8 cellular contexts compared by ENCODE assay signal in the genomic region with DNA sequence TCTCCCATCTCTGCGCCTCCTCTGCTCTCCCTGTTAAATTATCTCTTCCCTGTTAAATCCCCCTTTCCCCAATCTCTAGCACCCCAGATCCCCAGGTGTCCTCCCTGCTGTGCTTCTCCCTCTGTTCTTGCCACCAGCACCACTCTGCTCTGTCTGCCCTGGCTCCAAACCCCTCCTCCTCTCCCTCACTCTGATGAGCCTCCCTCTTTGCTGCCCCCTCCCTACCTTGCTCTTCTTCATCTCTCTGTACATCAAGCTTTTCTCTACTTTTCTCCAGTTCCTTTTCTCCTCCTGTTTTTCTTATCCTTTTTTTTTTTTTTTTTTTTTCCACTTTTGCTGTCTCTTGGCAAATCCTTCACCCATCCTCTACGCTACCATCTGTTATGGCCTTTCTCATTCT. TPM values are rescaled to one million over a fixed set of nuclear protein-coding genes. Genes with fewer than 3 reads are reported as not detected.
DNase-seq lines count a peak whose midpoint lies in the region; ATAC-seq and TF ChIP-seq lines count a peak whose summit lies in the region.
"Not testable (repeated sequence)": the region's sequence is repeated elsewhere in the genome, so short reads cannot be mapped to it uniquely, and the experiment has no call there.

No MANE protein-coding gene starts in this region.

- intact Hi-C loops in dorsolateral prefrontal cortex (cut with DNase I), result loop anchor here in 1 of 2 donors (5.0 kb wide), 1 partner anchor 44 kb away; a partner anchor contains a TSS
- intact Hi-C loops in natural killer cell (cut with micrococcal nuclease), result loop anchor here (5.0 to 10.0 kb wide), 2 partner anchors 44 to 197 kb away; a partner anchor contains a TSS

- H3K9ac ChIP-seq in BLaER1 (peak overlapping the region; percentile 92), HUES48 (ENCODE audit: low read depth, low read length) (peak overlapping the region; percentile 87)

- peak; percentile 49 for DNase-seq in OCI-M1 (lab: John Stamatoyannopoulos, UW)
- DNase-seq in activated T-cell treated with anti-CD3 and anti-CD28 coated beads, Interleukin-2, amount 50 U/mL, for 72 hours; dorsolateral prefrontal cortex; iPS DF 6.9 (ENCODE audit: low read depth, low spot score); natural killer cell; stimulated activated naive B cell treated with anti-CD40 and anti-IgM and Interleukin-4, amounts not matched to agents 10 μg/mL and 1 μg/mL and 100 μg/mL, for 72 hours: not testable (repeated sequence)

- H3K4me1 ChIP-seq in BLaER1 (peaks cover 32% of the 10 kb centered on the region), HUES48 (ENCODE audit: control insufficient read depth, insufficient read depth, low read length) (peaks cover 20% of the 10 kb centered on the region)
- not testable (repeated sequence) for H3K4me1 ChIP-seq in iPS DF 6.9 (ENCODE audit: control insufficient read depth, insufficient read depth, low read length)

- H4K20me1 ChIP-seq in BLaER1, result not testable (repeated sequence)

- H3K36me3 Mint-ChIP-seq in activated T-cell treated with anti-CD3 and anti-CD28 coated beads, Interleukin-2, amount 50 U/mL, for 72 hours (ENCODE audit: insufficient read depth in 2 of 2), result peaks cover 25 to 28% of the 10 kb centered on the region in 2 donors
- not testable (repeated sequence) for H3K36me3 Mint-ChIP-seq in natural killer cell
- H3K36me3 Mint-ChIP-seq in stimulated activated naive B cell treated with anti-CD40 and anti-IgM and Interleukin-4, amounts not matched to agents 10 μg/mL and 1 μg/mL and 100 μg/mL, for 72 hours, result peaks cover 11 to 26% of the 10 kb centered on the region in 2 donors

- H3K4me1 Mint-ChIP-seq in activated T-cell treated with anti-CD3 and anti-CD28 coated beads, Interleukin-2, amount 50 U/mL, for 72 hours (ENCODE audit: low read depth), result peaks cover 29% of the 10 kb centered on the region
- peaks cover 24 to 40% of the 10 kb centered on the region in 2 donors for H3K4me1 Mint-ChIP-seq in natural killer cell
- H3K4me1 Mint-ChIP-seq in stimulated activated naive B cell treated with anti-CD40 and anti-IgM and Interleukin-4, amounts not matched to agents 10 μg/mL and 1 μg/mL and 100 μg/mL, for 72 hours, result peaks cover 26 to 42% of the 10 kb centered on the region in 2 donors

- H3K4me3 Mint-ChIP-seq in activated T-cell treated with anti-CD3 and anti-CD28 coated beads, Interleukin-2, amount 50 U/mL, for 72 hours, result peak overlapping the region; percentile 96
- peak overlapping the region; percentile 97 for H3K4me3 Mint-ChIP-seq in natural killer cell
- peak overlapping the region; percentile 95 to 96 for H3K4me3 Mint-ChIP-seq in stimulated activated naive B cell treated with anti-CD40 and anti-IgM and Interleukin-4, amounts not matched to agents 10 μg/mL and 1 μg/mL and 100 μg/mL, for 72 hours

- not testable (repeated sequence) for H3K27me3 Mint-ChIP-seq in activated T-cell treated with anti-CD3 and anti-CD28 coated beads, Interleukin-2, amount 50 U/mL, for 72 hours (ENCODE audit: low read depth); natural killer cell (ENCODE audit: low read depth in 2 of 2); stimulated activated naive B cell treated with anti-CD40 and anti-IgM and Interleukin-4, amounts not matched to agents 10 μg/mL and 1 μg/mL and 100 μg/mL, for 72 hours

- ATAC-seq in activated T-cell treated with anti-CD3 and anti-CD28 coated beads, Interleukin-2, amount 50 U/mL, for 72 hours (replicated peaks in 1 of 2); natural killer cell; stimulated activated naive B cell treated with anti-CD40 and anti-IgM and Interleukin-4, amounts not matched to agents 10 μg/mL and 1 μg/mL and 100 μg/mL, for 72 hours (replicated peaks): not testable (repeated sequence)

- H3K9me3 ChIP-seq in BLaER1; HUES48 (ENCODE audit: control insufficient read depth, insufficient read depth, low read length); iPS DF 6.9 (ENCODE audit: control insufficient read depth, insufficient read depth, low read length): not testable (repeated sequence)

- H3K27ac ChIP-seq in BLaER1 (peak overlapping the region; percentile 90), HUES48 (ENCODE audit: low read depth, low read length) (peak overlapping the region; percentile 86), dorsolateral prefrontal cortex (peak overlapping the region in 5 of 59 donors; percentile 64 to 84 (median 71))
- H3K27ac ChIP-seq in iPS DF 6.9 (ENCODE audit: low read length), result not testable (repeated sequence)

- H3K27ac Mint-ChIP-seq in activated T-cell treated with anti-CD3 and anti-CD28 coated beads, Interleukin-2, amount 50 U/mL, for 72 hours, result peak overlapping the region; percentile 24
- peak overlapping the region; percentile 87 to 91 for H3K27ac Mint-ChIP-seq in natural killer cell
- peak overlapping the region; percentile 97 for H3K27ac Mint-ChIP-seq in stimulated activated naive B cell treated with anti-CD40 and anti-IgM and Interleukin-4, amounts not matched to agents 10 μg/mL and 1 μg/mL and 100 μg/mL, for 72 hours

- H3K36me3 ChIP-seq in BLaER1, result peaks cover 16% of the 10 kb centered on the region
- H3K36me3 ChIP-seq in HUES48 (ENCODE audit: control insufficient read depth, insufficient read depth, low read length); iPS DF 6.9 (ENCODE audit: control insufficient read depth, insufficient read depth, low read length): not testable (repeated sequence)

- H3K4me2 ChIP-seq in BLaER1, result peak overlapping the region; percentile 86

- not testable (repeated sequence) for H3K27me3 ChIP-seq in BLaER1; HUES48 (ENCODE audit: control insufficient read depth, insufficient read depth, low read length); dorsolateral prefrontal cortex; iPS DF 6.9 (ENCODE audit: control insufficient read depth, insufficient read depth, low read length)

- WGBS in iPS DF 6.9 (ENCODE audit: insufficient coverage, insufficient read length), result 100% methylated on average over 1 of the region's 2 CpGs

- H3K4me3 ChIP-seq in BLaER1, result peak overlapping the region; percentile 84
- H3K4me3 ChIP-seq in HUES48 (ENCODE audit: low read depth, low read length), result peak overlapping the region; percentile 98
- peak overlapping the region in 49 of 59 donors; percentile 40 to 82 (median 69) for H3K4me3 ChIP-seq in dorsolateral prefrontal cortex
- peak overlapping the region; percentile 83; the same call in 1 of the 2 replicates for H3K4me3 ChIP-seq in iPS DF 6.9 (ENCODE audit: low read length)

- TF ChIP-seq CTCF in dorsolateral prefrontal cortex (IDR thresholded peaks at IDR 0.05 in 54 of 56, conservative IDR thresholded peaks at IDR 0.05 in 2 of 56; ENCODE audit: low read depth in 1 of 56, partially characterized antibody in 56 of 56); natural killer cell (IDR thresholded peaks at IDR 0.05): not testable (repeated sequence)

- H3K9me3 Mint-ChIP-seq in activated T-cell treated with anti-CD3 and anti-CD28 coated beads, Interleukin-2, amount 50 U/mL, for 72 hours, result peaks cover 5 to 10% of the 10 kb centered on the region in 2 donors
- H3K9me3 Mint-ChIP-seq in natural killer cell; stimulated activated naive B cell treated with anti-CD40 and anti-IgM and Interleukin-4, amounts not matched to agents 10 μg/mL and 1 μg/mL and 100 μg/mL, for 72 hours: not testable (repeated sequence)

RNA-seq across cellular contexts. Expression of a gene that starts 18.3 kb away (rescaled TPM):
- 1 to 10 TPM; 5.9 to 8.0 TPM for total RNA-seq in activated T-cell treated with anti-CD3 and anti-CD28 coated beads, Interleukin-2, amount 50 U/mL, for 72 hours
- total RNA-seq in dorsolateral prefrontal cortex (1 to 10 TPM in 118 of 120 experiments, under 1 TPM in 2; 0.81 to 5.4 (median 2.0) TPM), natural killer cell (10 to 100 TPM in 1 of 3 donors, 1 to 10 TPM in 2; 5.1 to 13.5 (median 8.0) TPM)

RNA-seq across cellular contexts. Expression of a gene that starts 21.2 kb away (rescaled TPM):
- total RNA-seq in activated T-cell treated with anti-CD3 and anti-CD28 coated beads, Interleukin-2, amount 50 U/mL, for 72 hours, result 10 to 100 TPM; 12.0 to 16.2 TPM
- total RNA-seq in dorsolateral prefrontal cortex, result 10 to 100 TPM in 1 of 120 experiments, 1 to 10 TPM in 119; 2.2 to 11.9 (median 5.0) TPM
- 10 to 100 TPM in 1 of 3 donors, 1 to 10 TPM in 2; 4.1 to 11.3 (median 7.7) TPM for total RNA-seq in natural killer cell

RNA-seq across cellular contexts. Expression of a gene that starts 44.1 kb away (rescaled TPM):
- 10 to 100 TPM in 1 of 2 donors, 1 to 10 TPM in 1; 9.9 to 13.0 TPM for total RNA-seq in activated T-cell treated with anti-CD3 and anti-CD28 coated beads, Interleukin-2, amount 50 U/mL, for 72 hours
- total RNA-seq in dorsolateral prefrontal cortex (10 to 100 TPM; 13.8 to 49.1 (median 23.7) TPM), natural killer cell (10 to 100 TPM; 10.3 to 14.0 (median 11.9) TPM)

Comparison
In these comparisons a context has a peak if more than half of its experiments do, and no peak if none do; other contexts are left out.
1. H3K27ac Mint-ChIP-seq: peak in every context shown above with its lines; median percentile 97 in stimulated activated naive B cell treated with anti-CD40 and anti-IgM and Interleukin-4, amounts not matched to agents 10 μg/mL and 1 μg/mL and 100 μg/mL, for 72 hours; 89 in natural killer cell; 24 in activated T-cell treated with anti-CD3 and anti-CD28 coated beads, Interleukin-2, amount 50 U/mL, for 72 hours.